In the genomic region with DNA sequence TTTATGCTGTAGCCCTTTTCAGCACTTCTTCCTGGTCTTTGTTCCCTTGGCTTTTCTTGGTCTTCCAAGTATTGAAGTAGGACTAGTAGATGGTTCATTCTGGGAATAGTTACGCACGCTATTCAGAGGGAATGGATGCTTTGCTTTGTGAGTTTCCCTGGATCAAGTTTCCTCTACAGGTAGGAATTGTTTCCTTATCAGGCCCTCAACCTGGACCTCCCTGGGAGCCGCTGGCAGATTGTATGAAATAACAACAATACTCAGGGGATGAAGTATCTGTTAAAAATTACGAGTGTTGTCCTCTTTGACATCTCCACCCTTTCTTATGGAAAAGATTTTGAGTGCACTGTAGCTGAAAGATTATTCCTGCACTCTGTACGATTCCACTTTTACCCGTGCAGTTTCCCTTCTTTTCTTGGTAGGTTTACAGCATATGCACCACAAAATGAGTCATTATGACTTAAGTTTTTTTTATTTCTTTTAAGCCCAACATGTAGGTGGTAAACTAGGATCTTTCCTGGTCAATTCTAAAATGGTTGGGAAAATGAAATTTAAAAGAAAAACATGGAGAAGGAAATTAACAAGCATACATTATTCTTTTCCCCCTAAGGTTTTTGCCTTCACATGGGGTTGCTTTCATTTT, we compare ENCODE assay signal across 16 cellular contexts. TPM values are rescaled to one million over a fixed set of nuclear protein-coding genes. Genes with fewer than 3 reads are reported as not detected.
DNase-seq lines count a peak whose midpoint lies in the region; ATAC-seq and TF ChIP-seq lines count a peak whose summit lies in the region.
"Had no signal": no experiment of that assay in that cellular context is flagged by ENCODE, and none has a peak within 500 bp of the region (broad histone marks: within the 10 kb centered on the region; RNA-seq: fewer than 3 reads in every experiment).

No MANE protein-coding gene starts in this region.

- H3K27me3 Mint-ChIP-seq in activated naive CD8-positive, alpha-beta T cell, result no peaks in the 10 kb centered on the region
- no peaks in the 10 kb centered on the region for H3K27me3 Mint-ChIP-seq in activated naive CD8-positive, alpha-beta T cell treated with anti-CD3 and anti-CD28 coated beads for 36 hours
- no peaks in the 10 kb centered on the region for H3K27me3 Mint-ChIP-seq in endodermal cell (ENCODE audit: insufficient read depth)
- no peaks in the 10 kb centered on the region for H3K27me3 Mint-ChIP-seq in activated T-cell treated with anti-CD3 and anti-CD28 coated beads, Interleukin-2, amount 50 U/mL, for 4 hours (ENCODE audit: low read depth)
- H3K27me3 Mint-ChIP-seq: activated B cell treated with CpG ODN at 0.5 μM for 24 hours had no signal

- peaks cover 79% of the 10 kb centered on the region for H3K4me1 Mint-ChIP-seq in activated naive CD8-positive, alpha-beta T cell (ENCODE audit: low read depth)
- H3K4me1 Mint-ChIP-seq in activated naive CD8-positive, alpha-beta T cell treated with anti-CD3 and anti-CD28 coated beads for 36 hours, result peaks cover 69% of the 10 kb centered on the region
- H3K4me1 Mint-ChIP-seq in endodermal cell, result peaks cover 90% of the 10 kb centered on the region
- H3K4me1 Mint-ChIP-seq in activated T-cell treated with anti-CD3 and anti-CD28 coated beads, Interleukin-2, amount 50 U/mL, for 4 hours (ENCODE audit: low read depth), result peaks cover 68% of the 10 kb centered on the region

- peaks cover 6% of the 10 kb centered on the region for H3K36me3 Mint-ChIP-seq in activated naive CD8-positive, alpha-beta T cell
- peaks cover 5% of the 10 kb centered on the region for H3K36me3 Mint-ChIP-seq in activated naive CD8-positive, alpha-beta T cell treated with anti-CD3 and anti-CD28 coated beads for 36 hours
- no peaks in the 10 kb centered on the region for H3K36me3 Mint-ChIP-seq in endodermal cell (ENCODE audit: low read depth)
- H3K36me3 Mint-ChIP-seq in activated T-cell treated with anti-CD3 and anti-CD28 coated beads, Interleukin-2, amount 50 U/mL, for 4 hours (ENCODE audit: insufficient read depth), result no peaks in the 10 kb centered on the region

- H3K9me3 Mint-ChIP-seq in activated naive CD8-positive, alpha-beta T cell (ENCODE audit: low read depth), result no peaks in the 10 kb centered on the region
- H3K9me3 Mint-ChIP-seq in activated naive CD8-positive, alpha-beta T cell treated with anti-CD3 and anti-CD28 coated beads for 36 hours, result no peaks in the 10 kb centered on the region
- H3K9me3 Mint-ChIP-seq in endodermal cell, result no peaks in the 10 kb centered on the region
- H3K9me3 Mint-ChIP-seq in activated T-cell treated with anti-CD3 and anti-CD28 coated beads, Interleukin-2, amount 50 U/mL, for 4 hours, result no peaks in the 10 kb centered on the region
- H3K9me3 Mint-ChIP-seq: activated B cell treated with CpG ODN at 0.5 μM for 24 hours had no signal

- no peaks in the 10 kb centered on the region for H3K27me3 ChIP-seq in endodermal cell (ENCODE audit: control insufficient read depth, insufficient read depth, low read length, poor library complexity, severe bottlenecking)
- H3K27me3 ChIP-seq in testis, result no peaks in the 10 kb centered on the region
- H3K27me3 ChIP-seq: MG63 had no signal

- intact Hi-C loops in testis (cut with DNase I; ENCODE audit: low total_unique reads), result no loop called here
- intact Hi-C loops in posterior vena cava (cut with DNase I), result no loop called here

- 91% methylated on average over 5 to 6 of the region's 6 CpGs for WGBS in endodermal cell (ENCODE audit: insufficient coverage in 1 of 2, insufficient read length in 1 of 2), 2 experiments
- 85 to 88% methylated on average over 6 of the region's 6 CpGs for WGBS in testis, 2 donors

- H3K27ac Mint-ChIP-seq in activated naive CD8-positive, alpha-beta T cell, result peak overlapping the region; percentile 4
- no peak overlapping the region for H3K27ac Mint-ChIP-seq in activated naive CD8-positive, alpha-beta T cell treated with anti-CD3 and anti-CD28 coated beads for 36 hours
- peak overlapping the region; percentile 72 for H3K27ac Mint-ChIP-seq in endodermal cell
- H3K27ac Mint-ChIP-seq: activated B cell treated with CpG ODN at 0.5 μM for 24 hours had no signal

- no peak for ATAC-seq in activated T-cell treated with anti-CD3 and anti-CD28 coated beads, Interleukin-2, amount 50 U/mL, for 4 hours

- H3K4me3 ChIP-seq in endodermal cell (ENCODE audit: low read length) (peak overlapping the region; percentile 0), testis (no peak overlapping the region)
- H3K4me3 ChIP-seq: lung, MG63 had no signal

- H3K4me1 ChIP-seq in endodermal cell (ENCODE audit: control insufficient read depth, insufficient read depth, low read length) (peaks cover 24% of the 10 kb centered on the region), testis (peaks cover 53% of the 10 kb centered on the region)

- H3K36me3 ChIP-seq in endodermal cell (ENCODE audit: control insufficient read depth, insufficient read depth, low read length), result no peaks in the 10 kb centered on the region
- H3K36me3 ChIP-seq in testis (ENCODE audit: low read depth, missing control alignments), result no peaks in the 10 kb centered on the region
- H3K36me3 ChIP-seq: MG63 had no signal

- H3K9me3 ChIP-seq in endodermal cell (ENCODE audit: control insufficient read depth, low read length), result no peaks in the 10 kb centered on the region
- no peaks in the 10 kb centered on the region for H3K9me3 ChIP-seq in testis
- H3K9me3 ChIP-seq: MG63 had no signal

- TF ChIP-seq CTCF in endodermal cell (conservative IDR thresholded peaks at IDR 0.05), result no peak
- no peak for TF ChIP-seq CTCF in testis (IDR thresholded peaks at IDR 0.05)

- no peak for DNase-seq in activated naive CD8-positive, alpha-beta T cell treated with anti-CD3 and anti-CD28 coated beads for 36 hours
- DNase-seq in NCI-H69 (lab: John Stamatoyannopoulos, UW), result peak; percentile 17
- no peak for DNase-seq in endodermal cell
- DNase-seq in testis, result no peak
- DNase-seq in posterior vena cava (ENCODE audit: low spot score), result no peak
- no peak for DNase-seq in activated T-cell treated with anti-CD3 and anti-CD28 coated beads, Interleukin-2, amount 50 U/mL, for 4 hours
- no peak for DNase-seq in GF-D8 (lab: John Stamatoyannopoulos, UW)
- DNase-seq: activated B cell treated with CpG ODN at 0.5 μM for 24 hours; DMS 273 treated with DMSO at 0.1 percent for 48 hours; hippocampal formation; MG63; NCI-H526 treated with DMSO at 0.1 percent for 48 hours; nucleus accumbens; stimulated activated CD4-positive, alpha-beta T cell treated with anti-CD3 and anti-CD28 coated beads, Interleukin-15, amount 100 ng/mL, for 24 hours had no signal

- H3K27ac ChIP-seq in endodermal cell (ENCODE audit: low read depth, low read length) (no peak overlapping the region), testis (peak overlapping the region; percentile 76 to 80)

- no peak for TF ChIP-seq POLR2A in testis (IDR thresholded peaks at IDR 0.05)

- H3K4me3 Mint-ChIP-seq in activated naive CD8-positive, alpha-beta T cell, result no peak overlapping the region
- H3K4me3 Mint-ChIP-seq in activated naive CD8-positive, alpha-beta T cell treated with anti-CD3 and anti-CD28 coated beads for 36 hours, result no peak overlapping the region
- no peak overlapping the region for H3K4me3 Mint-ChIP-seq in endodermal cell
- H3K4me3 Mint-ChIP-seq in activated T-cell treated with anti-CD3 and anti-CD28 coated beads, Interleukin-2, amount 50 U/mL, for 4 hours, result no peak overlapping the region
- H3K4me3 Mint-ChIP-seq: activated B cell treated with CpG ODN at 0.5 μM for 24 hours had no signal

- no peak overlapping the region for H3K9ac ChIP-seq in endodermal cell (ENCODE audit: extremely low read depth, low read length, poor library complexity, severe bottlenecking)

RNA-seq across cellular contexts. Expression of a gene that starts 57.9 kb away (rescaled TPM):
- total RNA-seq in activated naive CD8-positive, alpha-beta T cell treated with anti-CD3 and anti-CD28 coated beads for 36 hours, result 10 to 100 TPM; 10.2 to 11.0 TPM
- total RNA-seq in endodermal cell (10 to 100 TPM; 49.2 to 60.5 TPM), testis (10 to 100 TPM; 95.7 to 98.7 TPM), posterior vena cava (10 to 100 TPM; 31.8 to 39.5 TPM)
- polyA plus RNA-seq in endodermal cell (2013, experiment 1 of 2), result 8.2 TPM
- 7.3 TPM for polyA plus RNA-seq in endodermal cell (2013, experiment 2 of 2)
- 33.8 TPM for polyA plus RNA-seq in testis (ENCODE audit: insufficient read depth, low read depth, low replicate concordance)
- total RNA-seq in activated T-cell treated with anti-CD3 and anti-CD28 coated beads, Interleukin-2, amount 50 U/mL, for 4 hours, result 10 to 100 TPM in 1 of 3 donors, 1 to 10 TPM in 2; 9.1 to 11.7 (median 9.7) TPM
